8 cellular contexts compared by ENCODE assay signal in genomic region chr1:20787775-20788488, GRCh38.
DNase-seq lines count a peak whose midpoint lies in the region; TF ChIP-seq lines count a peak whose summit lies in the region.

No MANE protein-coding gene starts in this region.

- peak overlapping the region; percentile 68; the same call in 1 of the 2 replicates for H3K27ac ChIP-seq in MM.1S (ENCODE audit: low read length)
- peak overlapping the region; percentile 96 for H3K27ac ChIP-seq in rectal smooth muscle tissue (ENCODE audit: low read depth, low read length)

- no peaks in the 10 kb centered on the region for H3K9me2 ChIP-seq in MM.1S (replicated peaks; ENCODE audit: insufficient read depth, low read length)

- TF ChIP-seq CTCF in MM.1S (IDR thresholded peaks at IDR 0.05; ENCODE audit: low read length) (no peak), WI38 (IDR thresholded peaks at IDR 0.05; ENCODE audit: low read depth, low read length) (no peak)

- H3K4me3 ChIP-seq in MM.1S (ENCODE audit: low read length) (peak overlapping the region; percentile 88), WI38 (ENCODE audit: low read depth, low read length) (peak overlapping the region; percentile 96), rectal smooth muscle tissue (ENCODE audit: low read length) (peak overlapping the region; percentile 81)

- H3K27me3 ChIP-seq in MM.1S (replicated peaks; ENCODE audit: insufficient read depth, low read length), result no peaks in the 10 kb centered on the region
- H3K27me3 ChIP-seq in rectal smooth muscle tissue (ENCODE audit: control insufficient read depth, insufficient read depth, low read length), result no peaks in the 10 kb centered on the region

- H3K4me2 ChIP-seq in MM.1S (ENCODE audit: low read depth, low read length), result peak overlapping the region; percentile 76

- H4K20me1 ChIP-seq in MM.1S (ENCODE audit: insufficient read depth, low read length), result peaks cover 7% of the 10 kb centered on the region

- H3K9ac ChIP-seq in MM.1S (ENCODE audit: low read length) (peak overlapping the region; percentile 81), rectal smooth muscle tissue (ENCODE audit: low read length) (peak overlapping the region; percentile 69)

- H3K79me2 ChIP-seq in MM.1S (ENCODE audit: low read length), result peaks cover 35% of the 10 kb centered on the region

- H3K9me3 ChIP-seq in MM.1S (replicated peaks; ENCODE audit: insufficient read depth, low read length), result no peaks in the 10 kb centered on the region

- peaks cover 11% of the 10 kb centered on the region; the same call in 1 of the 2 replicates for H3K4me1 ChIP-seq in MM.1S (ENCODE audit: low read length)
- H3K4me1 ChIP-seq in rectal smooth muscle tissue (ENCODE audit: control insufficient read depth, insufficient read depth, low read length), result peaks cover 10% of the 10 kb centered on the region

- DNase-seq in DMS79 treated with DMSO at 0.1 percent for 48 hours (lab: John Stamatoyannopoulos, UW) (peak; percentile 59), DMS79 (lab: John Stamatoyannopoulos, UW) (no peak), MM.1S (no peak), foreskin melanocyte (peak; percentile 11), NCI-H774 (lab: John Stamatoyannopoulos, UW) (no peak), SW 1271 (lab: John Stamatoyannopoulos, UW) (no peak)

- peak overlapping the region; percentile 90 for H2AFZ ChIP-seq in MM.1S (ENCODE audit: low read length)

- H3F3A ChIP-seq in MM.1S (ENCODE audit: insufficient read depth, low read length), result peaks cover 13% of the 10 kb centered on the region

- H3K36me3 ChIP-seq in MM.1S (replicated peaks; ENCODE audit: insufficient read depth, low read length) (no peaks in the 10 kb centered on the region), rectal smooth muscle tissue (ENCODE audit: control insufficient read depth, insufficient read depth, low read length) (no peaks in the 10 kb centered on the region)

Comparison
In these comparisons a context has a peak if more than half of its experiments do, and no peak if none do; other contexts are left out.
1. DNase-seq: peak in DMS79 treated with DMSO at 0.1 percent for 48 hours (single experiment) and foreskin melanocyte (single experiment); none in DMS79 (single experiment), MM.1S (single experiment), NCI-H774 (single experiment) and SW 1271 (0 of 2).
2. Peak in every context shown above with its lines, with median percentiles within 50 percentile points of each other: H3K4me3 ChIP-seq.